1 cellular context compared by ENCODE assay signal in genomic region chr2:8500124-8501054, GRCh38.
TF ChIP-seq lines count a peak whose summit lies in the region.

No MANE protein-coding gene starts in this region.

TF ChIP-seq in HepG2, 621 proteins besides CTCF, POLR2A, EP300 and RAD21 (continued from another document and continues in another):
- no peak for TF ChIP-seq MAZ (IDR thresholded peaks at IDR 0.05; ENCODE audit: borderline replicate concordance, low read depth, low read length)
- no peak for TF ChIP-seq MAZ (CRISPR knock-in tag; IDR thresholded peaks at IDR 0.05; ENCODE audit: low read depth)
- no peak for TF ChIP-seq ARNT2 (CRISPR knock-in tag; IDR thresholded peaks at IDR 0.05; ENCODE audit: low read depth)
- TF ChIP-seq PLSCR1 (CRISPR knock-in tag; IDR thresholded peaks at IDR 0.05; ENCODE audit: borderline replicate concordance), result no peak
- TF ChIP-seq ZNF260 (CRISPR knock-in tag; IDR thresholded peaks at IDR 0.05; ENCODE audit: borderline replicate concordance, low read depth), result no peak
- no peak for TF ChIP-seq MXD3 (CRISPR knock-in tag; IDR thresholded peaks at IDR 0.05)
- TF ChIP-seq ZNF75D (CRISPR knock-in tag; IDR thresholded peaks at IDR 0.05; ENCODE audit: borderline replicate concordance), result no peak
- TF ChIP-seq TRAFD1 (CRISPR knock-in tag; IDR thresholded peaks at IDR 0.05; ENCODE audit: borderline replicate concordance), result no peak
- peak; percentile 76; the same call in 1 of the 2 replicates for TF ChIP-seq MIER3 (CRISPR knock-in tag; IDR thresholded peaks at IDR 0.05; ENCODE audit: borderline replicate concordance)
- no peak for TF ChIP-seq ZNF549 (CRISPR knock-in tag; IDR thresholded peaks at IDR 0.05)
- TF ChIP-seq NAIF1 (CRISPR knock-in tag; IDR thresholded peaks at IDR 0.05; ENCODE audit: borderline replicate concordance), result no peak
- TF ChIP-seq ZNF704 (CRISPR knock-in tag; IDR thresholded peaks at IDR 0.05; ENCODE audit: borderline replicate concordance), result no peak
- TF ChIP-seq ELF3 (CRISPR knock-in tag; IDR thresholded peaks at IDR 0.05), result no peak
- TF ChIP-seq PITX1 (CRISPR knock-in tag; IDR thresholded peaks at IDR 0.05), result peak; percentile 100
- no peak for TF ChIP-seq ZBTB34 (CRISPR knock-in tag; IDR thresholded peaks at IDR 0.05)
- TF ChIP-seq ZNF580 (CRISPR knock-in tag; IDR thresholded peaks at IDR 0.05; ENCODE audit: borderline replicate concordance, low read depth), result no peak
- no peak for TF ChIP-seq MTERF4 (CRISPR knock-in tag; IDR thresholded peaks at IDR 0.05)
- TF ChIP-seq E2F1 (CRISPR knock-in tag; IDR thresholded peaks at IDR 0.05), result no peak
- TF ChIP-seq CBX1 (IDR thresholded peaks at IDR 0.05; ENCODE audit: low read depth), result no peak
- TF ChIP-seq ZNF737 (CRISPR knock-in tag; IDR thresholded peaks at IDR 0.05; ENCODE audit: borderline replicate concordance), result no peak
- TF ChIP-seq HIVEP1 (CRISPR knock-in tag; IDR thresholded peaks at IDR 0.05), result no peak
- TF ChIP-seq ZNF335 (CRISPR knock-in tag; IDR thresholded peaks at IDR 0.05), result no peak
- no peak for TF ChIP-seq ZNF766 (CRISPR knock-in tag; IDR thresholded peaks at IDR 0.05; ENCODE audit: borderline replicate concordance)
- no peak for TF ChIP-seq MXD1 (CRISPR knock-in tag; IDR thresholded peaks at IDR 0.05)
- TF ChIP-seq STAT6 (CRISPR knock-in tag; IDR thresholded peaks at IDR 0.05; ENCODE audit: borderline replicate concordance), result no peak
- no peak for TF ChIP-seq SP5 (CRISPR knock-in tag; IDR thresholded peaks at IDR 0.05; ENCODE audit: borderline replicate concordance, low read depth)
- no peak for TF ChIP-seq FLYWCH1 (CRISPR knock-in tag; IDR thresholded peaks at IDR 0.05)
- no peak for TF ChIP-seq RFXAP (CRISPR knock-in tag; IDR thresholded peaks at IDR 0.05; ENCODE audit: borderline replicate concordance)
- TF ChIP-seq MAX (IDR thresholded peaks at IDR 0.05), result peak; percentile 24; the same call in 1 of the 2 replicates
- no peak for TF ChIP-seq SP2 (CRISPR knock-in tag; IDR thresholded peaks at IDR 0.05)
- peak; percentile 88 for TF ChIP-seq GATAD2A (CRISPR knock-in tag; IDR thresholded peaks at IDR 0.05)
- TF ChIP-seq ZNF790 (CRISPR knock-in tag; IDR thresholded peaks at IDR 0.05; ENCODE audit: borderline replicate concordance), result no peak
- no peak for TF ChIP-seq YEATS4 (CRISPR knock-in tag; IDR thresholded peaks at IDR 0.05; ENCODE audit: borderline replicate concordance)
- peak; percentile 40; the same call in 1 of the 2 replicates for TF ChIP-seq MED1 (CRISPR knock-in tag; IDR thresholded peaks at IDR 0.05)
- no peak for TF ChIP-seq REPIN1 (CRISPR knock-in tag; IDR thresholded peaks at IDR 0.05; ENCODE audit: borderline replicate concordance, low read depth)
- TF ChIP-seq ATF6 (CRISPR knock-in tag; conservative IDR thresholded peaks at IDR 0.05), result no peak
- TF ChIP-seq GTF3A (CRISPR knock-in tag; conservative IDR thresholded peaks at IDR 0.05), result no peak
- TF ChIP-seq HNRNPH1 (optimal IDR thresholded peaks at IDR 0.05; ENCODE audit: low read depth, low read length), result no peak
- TF ChIP-seq NFIC (IDR thresholded peaks at IDR 0.05; ENCODE audit: low read length), result peak; percentile 61; the same call in 1 of the 2 replicates
- TF ChIP-seq STAG1 (CRISPR knock-in tag; IDR thresholded peaks at IDR 0.05), result peak; percentile 18; the same call in 1 of the 2 replicates
- no peak for TF ChIP-seq NR0B2 (CRISPR knock-in tag; IDR thresholded peaks at IDR 0.05)
- no peak for TF ChIP-seq ZNF337 (CRISPR knock-in tag; IDR thresholded peaks at IDR 0.05; ENCODE audit: borderline replicate concordance, low read depth)
- no peak for TF ChIP-seq EEA1 (CRISPR knock-in tag; IDR thresholded peaks at IDR 0.05; ENCODE audit: borderline replicate concordance)
- no peak for TF ChIP-seq ZBTB14 (CRISPR knock-in tag; IDR thresholded peaks at IDR 0.05)
- no peak for TF ChIP-seq STAT5B (CRISPR knock-in tag; IDR thresholded peaks at IDR 0.05)
- no peak for TF ChIP-seq ZNF839 (CRISPR knock-in tag; IDR thresholded peaks at IDR 0.05; ENCODE audit: borderline replicate concordance)
- no peak for TF ChIP-seq THAP8 (CRISPR knock-in tag; IDR thresholded peaks at IDR 0.05; ENCODE audit: borderline replicate concordance)
- no peak for TF ChIP-seq PHF20 (CRISPR knock-in tag; IDR thresholded peaks at IDR 0.05)
- TF ChIP-seq CREM (IDR thresholded peaks at IDR 0.05), result no peak
- TF ChIP-seq CREM (CRISPR knock-in tag; IDR thresholded peaks at IDR 0.05), result no peak
- no peak for TF ChIP-seq MTF2 (CRISPR knock-in tag; IDR thresholded peaks at IDR 0.05; ENCODE audit: borderline replicate concordance)
- no peak for TF ChIP-seq TCF12 (IDR thresholded peaks at IDR 0.05)
- no peak for TF ChIP-seq TCF12 (CRISPR knock-in tag; IDR thresholded peaks at IDR 0.05)
- TF ChIP-seq SIX4 (CRISPR knock-in tag; IDR thresholded peaks at IDR 0.05), result peak; percentile 81; the same call in 1 of the 2 replicates
- TF ChIP-seq SYNCRIP (IDR thresholded peaks at IDR 0.05; ENCODE audit: insufficient read depth, low read depth, low read length), result no peak
